Comparison of ENCODE assay signal across 11 cellular contexts in genomic region chr3:169699536-169700050, GRCh38. TPM values are rescaled to one million over a fixed set of nuclear protein-coding genes. Genes with fewer than 3 reads are reported as not detected.
DNase-seq lines count a peak whose midpoint lies in the region; ATAC-seq, FAIRE-seq and TF ChIP-seq lines count a peak whose summit lies in the region.
"Had no signal": no experiment of that assay in that cellular context is flagged by ENCODE, and none has a peak within 500 bp of the region (broad histone marks: within the 10 kb centered on the region; RNA-seq: fewer than 3 reads in every experiment).

No MANE protein-coding gene starts in this region.

- DNase-seq in AG08396 (ENCODE audit: low spot score), result peak; percentile 50
- DNase-seq in astrocyte (ENCODE audit: low read depth), result peak; percentile 51
- peak; percentile 3 for DNase-seq in globus pallidus (ENCODE audit: low spot score)
- peak; percentile 36 for DNase-seq in pons (ENCODE audit: low spot score)
- no peak for DNase-seq in cortex of kidney (lab: John Stamatoyannopoulos, UW)
- no peak for DNase-seq in activated CD4-positive, CD25-positive, alpha-beta regulatory T cell treated with anti-CD3 and anti-CD28 coated beads, Interleukin-2, amount 50 U/mL, for 72 hours
- DNase-seq in NCI-H2081 (lab: John Stamatoyannopoulos, UW), result no peak
- DNase-seq: ACHN had no signal

- H3K27me3 Mint-ChIP-seq in astrocyte (ENCODE audit: low read depth, unreplicated experiment), result peaks cover 6% of the 10 kb centered on the region

- FAIRE-seq in astrocyte (lab: Jason Lieb, UNC), result no peak

- H3K36me3 Mint-ChIP-seq in astrocyte (ENCODE audit: low read depth, unreplicated experiment), result no peaks in the 10 kb centered on the region
- H3K36me3 Mint-ChIP-seq: brain had no signal

- H3K9me3 Mint-ChIP-seq in astrocyte (ENCODE audit: unreplicated experiment), result no peaks in the 10 kb centered on the region
- H3K9me3 Mint-ChIP-seq: brain had no signal

- H4K20me1 ChIP-seq in astrocyte (ENCODE audit: insufficient read depth, low read length), result no peaks in the 10 kb centered on the region

- H3K4me2 ChIP-seq in astrocyte (ENCODE audit: low read length), result peak overlapping the region; percentile 10

- H2AFZ ChIP-seq in astrocyte (ENCODE audit: low read depth, low read length), result no peak overlapping the region

- no peak for ATAC-seq in GM18502 (IDR thresholded peaks at IDR 0.05; ENCODE audit: poor library complexity, unreplicated experiment)

- no peaks in the 10 kb centered on the region for H3K36me3 ChIP-seq in astrocyte (ENCODE audit: insufficient read depth, low read length)

- H3K4me3 Mint-ChIP-seq in astrocyte (ENCODE audit: unreplicated experiment), result no peak overlapping the region
- H3K4me3 Mint-ChIP-seq: brain had no signal

- H3K4me1 Mint-ChIP-seq in astrocyte (ENCODE audit: low read depth, unreplicated experiment), result no peaks in the 10 kb centered on the region

- peaks cover 4% of the 10 kb centered on the region for H3K27me3 ChIP-seq in astrocyte (ENCODE audit: insufficient read depth, low read length)

- no peak overlapping the region for H3K27ac Mint-ChIP-seq in astrocyte (ENCODE audit: unreplicated experiment)

- no peak overlapping the region for H3K27ac ChIP-seq in astrocyte (ENCODE audit: low read depth, low read length)

- no peak overlapping the region for H3K9ac ChIP-seq in astrocyte (ENCODE audit: low read length)

- no peaks in the 10 kb centered on the region for H3K9me3 ChIP-seq in astrocyte (ENCODE audit: insufficient read depth, low read depth, low read length)

- no peaks in the 10 kb centered on the region for H3K4me1 ChIP-seq in astrocyte (ENCODE audit: insufficient read depth, low read length)

- TF ChIP-seq CTCF in astrocyte (IDR thresholded peaks at IDR 0.05; ENCODE audit: insufficient read depth, low read depth, low read length), result no peak

- H3K4me3 ChIP-seq in astrocyte (ENCODE audit: insufficient read depth, low read depth, low read length), result no peak overlapping the region
- H3K4me3 ChIP-seq: skin epidermis had no signal

- H3K79me2 ChIP-seq in astrocyte (ENCODE audit: insufficient read depth, low read length), result no peaks in the 10 kb centered on the region

RNA-seq across cellular contexts. Expression of gene MECOM, which starts 36.1 kb away (rescaled TPM):
- total RNA-seq in astrocyte, result 11.8 and 15.8 TPM in 2 replicates

Comparison
In these comparisons a context has a peak if more than half of its experiments do, and no peak if none do; other contexts are left out.
1. DNase-seq: peak in AG08396 (single experiment), astrocyte (single experiment), globus pallidus (single experiment) and pons (single experiment); none in cortex of kidney (single experiment), activated CD4-positive, CD25-positive, alpha-beta regulatory T cell treated with anti-CD3 and anti-CD28 coated beads, Interleukin-2, amount 50 U/mL, for 72 hours (single experiment) and NCI-H2081 (0 of 2).